Comparison of ENCODE assay signal across 13 cellular contexts in the genomic region with DNA sequence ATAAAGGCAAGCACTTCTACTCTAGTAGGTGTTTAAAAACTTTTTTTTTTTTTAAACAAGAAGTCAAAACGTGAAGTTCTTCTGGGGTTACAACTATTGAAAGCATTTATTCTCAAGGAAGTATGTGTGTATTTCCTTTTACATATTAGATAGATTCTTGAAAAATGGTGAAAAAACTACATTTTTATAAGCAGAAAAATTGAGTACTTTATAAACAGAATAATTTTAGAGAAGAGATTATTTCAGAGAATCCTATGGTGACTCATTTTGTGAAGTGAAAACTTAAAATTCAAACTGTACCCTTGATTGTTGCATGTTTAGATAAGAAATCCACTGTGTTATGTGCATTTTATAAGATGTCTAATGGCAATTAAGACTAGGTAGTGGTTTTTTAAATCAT. TPM values are rescaled to one million over a fixed set of nuclear protein-coding genes. Genes with fewer than 3 reads are reported as not detected.
DNase-seq lines count a peak whose midpoint lies in the region; TF ChIP-seq lines count a peak whose summit lies in the region.
"Had no signal": no experiment of that assay in that cellular context is flagged by ENCODE, and none has a peak within 500 bp of the region (broad histone marks: within the 10 kb centered on the region; RNA-seq: fewer than 3 reads in every experiment).

No MANE protein-coding gene starts in this region.

- peaks cover 3% of the 10 kb centered on the region; the same call in 1 of the 2 replicates for H3K79me2 ChIP-seq in OCI-LY1 (ENCODE audit: insufficient read depth, low read length)

- no peak for TF ChIP-seq EP300 in sigmoid colon (IDR thresholded peaks at IDR 0.05)

- peaks cover 18% of the 10 kb centered on the region for H3K36me3 Mint-ChIP-seq in Caco-2 (ENCODE audit: insufficient read depth, unreplicated experiment)

- CTCF ChIA-PET in Caco-2 (lab: Charles Lee): no interaction called here

- BruUV-seq in Caco-2 (replicated peaks; lab: Mats Ljungman, UMichigan): no TSS peak

- intact Hi-C loops in Caco-2 (cut with micrococcal nuclease; ENCODE audit: unreplicated experiment): no loop called here
- intact Hi-C loops in sigmoid colon (cut with DNase I): no loop called here

- H3K27me3 Mint-ChIP-seq in Caco-2 (ENCODE audit: insufficient read depth, unreplicated experiment): no peaks in the 10 kb centered on the region
- H3K27me3 Mint-ChIP-seq: activated CD4-positive, alpha-beta T cell treated with anti-CD3 and anti-CD28 coated beads, Interleukin-2, amount 10 ng/mL, durations not matched to agents 7 days and 5 days; activated naive CD4-positive, alpha-beta T cell treated with anti-CD3 and anti-CD28 coated beads, Interleukin-2, amount 10 ng/mL, durations not matched to agents 7 days and 5 days; effector memory CD8-positive, alpha-beta T cell had no signal

- H3K9me3 Mint-ChIP-seq in Caco-2 (ENCODE audit: unreplicated experiment): no peaks in the 10 kb centered on the region
- H3K9me3 Mint-ChIP-seq: activated CD4-positive, alpha-beta T cell treated with anti-CD3 and anti-CD28 coated beads, Interleukin-2, amount 10 ng/mL, durations not matched to agents 7 days and 5 days; activated naive CD4-positive, alpha-beta T cell treated with anti-CD3 and anti-CD28 coated beads, Interleukin-2, amount 10 ng/mL, durations not matched to agents 7 days and 5 days; effector memory CD8-positive, alpha-beta T cell had no signal

- H3K4me3 ChIP-seq in Caco-2 (ENCODE audit: low read depth, low read length): peak overlapping the region; percentile 89
- peak overlapping the region; percentile 11 for H3K4me3 ChIP-seq in OCI-LY1 (ENCODE audit: low read depth, low read length, poor library complexity, severe bottlenecking)
- H3K4me3 ChIP-seq in fibroblast of the aortic adventitia (ENCODE audit: low read depth, low read length): peak overlapping the region; percentile 84
- peak overlapping the region in 2 of 4 donors; percentile 2 to 11 for H3K4me3 ChIP-seq in sigmoid colon

- H3K4me1 Mint-ChIP-seq in Caco-2 (ENCODE audit: low read depth, unreplicated experiment): peaks cover 28% of the 10 kb centered on the region

- POLR2A ChIA-PET in Caco-2 (lab: Charles Lee): interaction anchor here (1.0 kb wide), 1 partner anchor 19 kb away, joined by 3 read pairs; no protein-coding TSS in a partner anchor

- no peaks in the 10 kb centered on the region for H3K27me3 ChIP-seq in Caco-2 (replicated peaks; ENCODE audit: control insufficient read depth, insufficient read depth, low read length)
- H3K27me3 ChIP-seq in OCI-LY1 (ENCODE audit: insufficient read depth, low read length): no peaks in the 10 kb centered on the region
- no peaks in the 10 kb centered on the region for H3K27me3 ChIP-seq in sigmoid colon

- no peaks in the 10 kb centered on the region for H3F3A ChIP-seq in OCI-LY1 (ENCODE audit: insufficient read depth, low read length)

- peaks cover 26% of the 10 kb centered on the region for H3K4me1 ChIP-seq in Caco-2
- H3K4me1 ChIP-seq in OCI-LY1 (ENCODE audit: insufficient read depth, low read length, severe bottlenecking): peaks cover 36% of the 10 kb centered on the region
- H3K4me1 ChIP-seq in sigmoid colon: peaks cover 0 to 48% (median 37%) of the 10 kb centered on the region in 4 donors

- H3K9me3 ChIP-seq in Caco-2 (no peaks in the 10 kb centered on the region), OCI-LY1 (ENCODE audit: low read length) (no peaks in the 10 kb centered on the region), sigmoid colon (no peaks in the 10 kb centered on the region)

- H3K27ac ChIP-seq in OCI-LY1 (ENCODE audit: low read depth, low read length, poor library complexity, severe bottlenecking): no peak overlapping the region
- H3K27ac ChIP-seq in sigmoid colon: peak overlapping the region; percentile 85 to 95 (median 92)

- H2AFZ ChIP-seq in OCI-LY1 (ENCODE audit: low read length): no peak overlapping the region

- no peak overlapping the region for H3K4me3 Mint-ChIP-seq in Caco-2 (ENCODE audit: unreplicated experiment)
- H3K4me3 Mint-ChIP-seq: activated CD4-positive, alpha-beta T cell treated with anti-CD3 and anti-CD28 coated beads, Interleukin-2, amount 10 ng/mL, durations not matched to agents 7 days and 5 days; activated naive CD4-positive, alpha-beta T cell treated with anti-CD3 and anti-CD28 coated beads, Interleukin-2, amount 10 ng/mL, durations not matched to agents 7 days and 5 days; effector memory CD8-positive, alpha-beta T cell had no signal

- H3K4me2 ChIP-seq in OCI-LY1 (ENCODE audit: low read length): peak overlapping the region; percentile 84

- TF ChIP-seq POLR2A in sigmoid colon (IDR thresholded peaks at IDR 0.05): no peak

- H4K20me1 ChIP-seq in OCI-LY1 (ENCODE audit: insufficient read depth, low read length): no peaks in the 10 kb centered on the region; the same call in 1 of the 2 replicates

- H3K27ac Mint-ChIP-seq in Caco-2 (ENCODE audit: unreplicated experiment): no peak overlapping the region
- H3K27ac Mint-ChIP-seq: activated CD4-positive, alpha-beta T cell treated with anti-CD3 and anti-CD28 coated beads, Interleukin-2, amount 10 ng/mL, durations not matched to agents 7 days and 5 days; activated naive CD4-positive, alpha-beta T cell treated with anti-CD3 and anti-CD28 coated beads, Interleukin-2, amount 10 ng/mL, durations not matched to agents 7 days and 5 days; effector memory CD8-positive, alpha-beta T cell had no signal

- H3K9me2 ChIP-seq in OCI-LY1 (ENCODE audit: low read depth, low read length): no peaks in the 10 kb centered on the region

- 0 out of 2 replicates have a peak overlapping the region, but pooled peaks have one; percentile 17 for H3K9ac ChIP-seq in OCI-LY1 (ENCODE audit: low read length)

- 1 to 3% methylated on average over 1 of the region's 1 CpG for WGBS in sigmoid colon, 2 donors

- H3K36me3 ChIP-seq in Caco-2 (ENCODE audit: control insufficient read depth, insufficient read depth, low read length) (no peaks in the 10 kb centered on the region), OCI-LY1 (ENCODE audit: insufficient read depth, low read length) (no peaks in the 10 kb centered on the region), sigmoid colon (no peaks in the 10 kb centered on the region)

- DNase-seq in Caco-2 (no peak), fibroblast of the aortic adventitia (ENCODE audit: low read depth) (no peak), sigmoid colon (no peak), dermis blood vessel endothelial cell (no peak), retina (no peak), EL (no peak), glomerular visceral epithelial cell (ENCODE audit: extremely low spot score) (no peak)
- DNase-seq: effector memory CD8-positive, alpha-beta T cell; NCI-H2171 treated with DMSO at 0.1 percent for 48 hours; SHP77 had no signal

- TF ChIP-seq CTCF in Caco-2 (IDR thresholded peaks at IDR 0.05; ENCODE audit: insufficient read depth in 1 of 2, low read depth in 1 of 2, low read length in 1 of 2, severe bottlenecking in 1 of 2, unreplicated experiment in 1 of 2) (no peak), OCI-LY1 (IDR thresholded peaks at IDR 0.05; ENCODE audit: low read length) (no peak), fibroblast of the aortic adventitia (IDR thresholded peaks at IDR 0.05; ENCODE audit: insufficient read depth, low read length) (no peak), sigmoid colon (IDR thresholded peaks at IDR 0.05) (no peak)

RNA-seq across cellular contexts. Expression of a gene that starts 2.9 kb away (rescaled TPM):
- total RNA-seq in Caco-2 (2022) (122 and 125 TPM in 2 replicates), fibroblast of the aortic adventitia (ENCODE audit: low replicate concordance) (49.9 and 50.9 TPM in 2 replicates), sigmoid colon (10 to 100 TPM; 16.1 to 23.8 (median 20.6) TPM), dermis blood vessel endothelial cell (21.6 and 28.4 TPM in 2 replicates)
- polyA plus RNA-seq in sigmoid colon: 10 to 100 TPM; 16.2 to 27.8 (median 17.6) TPM
